Comparison of ENCODE assay signal across 1 cellular context in genomic region chr20:57109151-57109953, GRCh38.
TF ChIP-seq lines count a peak whose summit lies in the region.

No MANE protein-coding gene starts in this region.

TF ChIP-seq in HepG2, 621 proteins besides CTCF, POLR2A, EP300 and RAD21 (continued from another document):
- TF ChIP-seq HMGXB4 (CRISPR knock-in tag; IDR thresholded peaks at IDR 0.05; ENCODE audit: borderline replicate concordance in 1 of 2, low read depth in 1 of 2) (no peak), ZNF430 (CRISPR knock-in tag; IDR thresholded peaks at IDR 0.05) (peak; percentile 60; the same call in 1 of the 2 replicates), ZNF674 (CRISPR knock-in tag; IDR thresholded peaks at IDR 0.05; ENCODE audit: low read depth) (no peak), ZNF678 (CRISPR knock-in tag; IDR thresholded peaks at IDR 0.05) (no peak), XRCC5 (optimal IDR thresholded peaks at IDR 0.05; ENCODE audit: low read length) (peak; percentile 30), ZNF761 (CRISPR knock-in tag; conservative IDR thresholded peaks at IDR 0.05) (no peak), SIN3B (IDR thresholded peaks at IDR 0.05; ENCODE audit: low read length) (no peak), ZNF160 (CRISPR knock-in tag; IDR thresholded peaks at IDR 0.05) (no peak), ZNF605 (CRISPR knock-in tag; IDR thresholded peaks at IDR 0.05) (no peak), ZBTB7B (CRISPR knock-in tag; IDR thresholded peaks at IDR 0.05) (peak; percentile 59; the same call in 1 of the 2 replicates), ZBTB39 (CRISPR knock-in tag; IDR thresholded peaks at IDR 0.05) (no peak), ZNF234 (CRISPR knock-in tag; conservative IDR thresholded peaks at IDR 0.05) (no peak)
